In genomic region chr14:61566537-61567225, GRCh38 we compare ENCODE assay signal across 12 cellular contexts.
DNase-seq lines count a peak whose midpoint lies in the region; ATAC-seq, FAIRE-seq and TF ChIP-seq lines count a peak whose summit lies in the region.
"Had no signal": no experiment of that assay in that cellular context is flagged by ENCODE, and none has a peak within 500 bp of the region (broad histone marks: within the 10 kb centered on the region; RNA-seq: fewer than 3 reads in every experiment).

No MANE protein-coding gene starts in this region.

- H4K20me1 ChIP-seq in astrocyte (ENCODE audit: insufficient read depth, low read length), result no peaks in the 10 kb centered on the region

- peak overlapping the region; percentile 72 for H3K27ac Mint-ChIP-seq in stimulated activated naive CD8-positive, alpha-beta T cell treated with anti-CD3 and anti-CD28 coated beads, Interleukin-15, Interleukin-2, amounts not matched to agents 100 ng/mL and 50 ng/mL, for 24 hours
- H3K27ac Mint-ChIP-seq in astrocyte (ENCODE audit: unreplicated experiment), result peak overlapping the region; percentile 100

- intact Hi-C loops in posterior vena cava (cut with DNase I), result no loop called here

- H3K36me3 ChIP-seq in astrocyte (ENCODE audit: insufficient read depth, low read length), result no peaks in the 10 kb centered on the region
- H3K36me3 ChIP-seq: ovary had no signal

- peak overlapping the region; percentile 81 for H3K9ac ChIP-seq in astrocyte (ENCODE audit: low read length)

- no peak for DNase-seq in stimulated activated naive CD8-positive, alpha-beta T cell treated with anti-CD3 and anti-CD28 coated beads, Interleukin-15, Interleukin-2, amounts not matched to agents 100 U/mL and 50 U/mL, for 24 hours
- DNase-seq in astrocyte (ENCODE audit: low read depth), result peak; percentile 83
- DNase-seq in kidney glomerular epithelial cell (lab: John Stamatoyannopoulos, UW), result peak; percentile 83
- DNase-seq in posterior vena cava (ENCODE audit: low spot score), result no peak
- DNase-seq in HT-29 (ENCODE audit: low spot score), result no peak
- DNase-seq in activated CD4-positive, alpha-beta T cell treated with anti-CD3 and anti-CD28 coated beads for 48 hours, result no peak
- no peak for DNase-seq in HuH-7 (ENCODE audit: low spot score)
- DNase-seq: KG1, ovary had no signal

- H3K4me1 ChIP-seq in astrocyte (ENCODE audit: insufficient read depth, low read length), result peaks cover 85% of the 10 kb centered on the region

- no peaks in the 10 kb centered on the region for H3K9me3 Mint-ChIP-seq in stimulated activated naive CD8-positive, alpha-beta T cell treated with anti-CD3 and anti-CD28 coated beads, Interleukin-15, Interleukin-2, amounts not matched to agents 100 ng/mL and 50 ng/mL, for 24 hours
- no peaks in the 10 kb centered on the region for H3K9me3 Mint-ChIP-seq in astrocyte (ENCODE audit: unreplicated experiment)

- peak overlapping the region; percentile 99 for H3K27ac ChIP-seq in astrocyte (ENCODE audit: low read depth, low read length)
- H3K27ac ChIP-seq: C4-2B, ovary had no signal

- TF ChIP-seq CTCF in astrocyte (IDR thresholded peaks at IDR 0.05; ENCODE audit: insufficient read depth, low read depth, low read length), result no peak

- ATAC-seq in stimulated activated naive CD8-positive, alpha-beta T cell treated with anti-CD3 and anti-CD28 coated beads, Interleukin-15, Interleukin-2, amounts not matched to agents 100 U/mL and 50 U/mL, for 24 hours, result no peak

- no peaks in the 10 kb centered on the region for H3K36me3 Mint-ChIP-seq in stimulated activated naive CD8-positive, alpha-beta T cell treated with anti-CD3 and anti-CD28 coated beads, Interleukin-15, Interleukin-2, amounts not matched to agents 100 ng/mL and 50 ng/mL, for 24 hours (ENCODE audit: low read depth)
- H3K36me3 Mint-ChIP-seq in astrocyte (ENCODE audit: low read depth, unreplicated experiment), result no peaks in the 10 kb centered on the region

- H3K4me3 ChIP-seq in astrocyte (ENCODE audit: insufficient read depth, low read depth, low read length), result no peak overlapping the region
- H3K4me3 ChIP-seq: ovary had no signal

- no peaks in the 10 kb centered on the region for H3K79me2 ChIP-seq in astrocyte (ENCODE audit: insufficient read depth, low read length)

- no peaks in the 10 kb centered on the region for H3K27me3 Mint-ChIP-seq in stimulated activated naive CD8-positive, alpha-beta T cell treated with anti-CD3 and anti-CD28 coated beads, Interleukin-15, Interleukin-2, amounts not matched to agents 100 ng/mL and 50 ng/mL, for 24 hours
- H3K27me3 Mint-ChIP-seq in astrocyte (ENCODE audit: low read depth, unreplicated experiment), result no peaks in the 10 kb centered on the region

- peaks cover 96% of the 10 kb centered on the region for H3K4me1 Mint-ChIP-seq in stimulated activated naive CD8-positive, alpha-beta T cell treated with anti-CD3 and anti-CD28 coated beads, Interleukin-15, Interleukin-2, amounts not matched to agents 100 ng/mL and 50 ng/mL, for 24 hours (ENCODE audit: low read depth)
- H3K4me1 Mint-ChIP-seq in astrocyte (ENCODE audit: low read depth, unreplicated experiment), result peaks cover 88% of the 10 kb centered on the region

- H3K9me3 ChIP-seq in astrocyte (ENCODE audit: insufficient read depth, low read depth, low read length), result no peaks in the 10 kb centered on the region
- H3K9me3 ChIP-seq: ovary had no signal

- H3K4me2 ChIP-seq in astrocyte (ENCODE audit: low read length), result peak overlapping the region; percentile 45

- no peak overlapping the region for H2AFZ ChIP-seq in astrocyte (ENCODE audit: low read depth, low read length)

- peak; percentile 66 for FAIRE-seq in astrocyte (lab: Jason Lieb, UNC)

- H3K4me3 Mint-ChIP-seq in stimulated activated naive CD8-positive, alpha-beta T cell treated with anti-CD3 and anti-CD28 coated beads, Interleukin-15, Interleukin-2, amounts not matched to agents 100 ng/mL and 50 ng/mL, for 24 hours, result no peak overlapping the region
- peak overlapping the region; percentile 61 for H3K4me3 Mint-ChIP-seq in astrocyte (ENCODE audit: unreplicated experiment)
- H3K4me3 Mint-ChIP-seq: T-helper 1 cell treated with Interleukin-12 subunit alpha and Interleukin-12 subunit beta and Interleukin-4 antibody, amounts not matched to agents 30 μg/mL and 1 μg/mL, for 36 hours had no signal

- H3K27me3 ChIP-seq in astrocyte (ENCODE audit: insufficient read depth, low read length), result no peaks in the 10 kb centered on the region
- H3K27me3 ChIP-seq: ovary had no signal

Comparison
In these comparisons a context has a peak if more than half of its experiments do, and no peak if none do; other contexts are left out.
1. DNase-seq: peak in astrocyte (single experiment) and kidney glomerular epithelial cell (single experiment); none in stimulated activated naive CD8-positive, alpha-beta T cell treated with anti-CD3 and anti-CD28 coated beads, Interleukin-15, Interleukin-2, amounts not matched to agents 100 U/mL and 50 U/mL, for 24 hours (single experiment), posterior vena cava (single experiment), HT-29 (single experiment), activated CD4-positive, alpha-beta T cell treated with anti-CD3 and anti-CD28 coated beads for 48 hours (single experiment) and HuH-7 (single experiment).